13 cellular contexts compared by ENCODE assay signal in the genomic region with DNA sequence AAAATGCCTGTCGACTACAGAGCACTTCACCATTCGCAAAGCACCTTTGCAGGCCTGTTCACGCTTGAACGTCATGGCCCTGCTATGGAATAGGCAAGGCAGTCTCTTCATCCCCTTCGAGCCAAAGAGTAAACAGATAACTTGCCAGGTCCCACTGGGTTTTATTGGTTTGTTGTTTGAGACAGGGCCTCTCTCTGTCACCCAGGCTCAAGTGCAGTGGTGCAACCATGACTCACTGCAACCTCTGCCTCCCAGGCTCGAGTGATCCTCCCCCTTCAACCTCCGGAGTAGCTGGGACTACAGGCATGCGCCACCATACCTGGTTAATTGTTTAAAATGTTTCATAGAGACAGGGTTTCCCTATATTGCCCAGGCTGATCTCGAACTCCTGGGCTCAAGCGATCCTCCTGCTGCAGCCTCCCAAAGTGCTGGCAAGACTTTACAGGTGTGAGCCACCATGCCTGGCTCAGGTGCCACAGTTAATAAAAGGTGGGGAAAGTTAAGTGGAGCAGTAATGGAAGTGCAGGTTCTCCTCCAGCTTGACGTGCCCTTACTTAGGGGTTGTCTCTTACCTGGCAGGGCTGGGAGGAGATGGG. TPM values are rescaled to one million over a fixed set of nuclear protein-coding genes. Genes with fewer than 3 reads are reported as not detected.
A peak's percentile ranks its signal among the peaks of the same experiment; 100 is the strongest.
DNase-seq lines count a peak whose midpoint lies in the region; ATAC-seq and TF ChIP-seq lines count a peak whose summit lies in the region.
"Had no signal": no experiment of that assay in that cellular context is flagged by ENCODE, and none has a peak within 500 bp of the region (broad histone marks: within the 10 kb centered on the region; RNA-seq: fewer than 3 reads in every experiment).

No MANE protein-coding gene starts in this region.

- CTCF ChIA-PET in CD8-positive, alpha-beta memory T cell (lab: Charles Lee) = interaction anchor here (2.3 kb wide), 1 partner anchor 20 kb away, joined by 6 read pairs; the partner anchor contains the start of gene RSAD1

- no peaks in the 10 kb centered on the region for H3K9me3 ChIP-seq in gastrocnemius medialis
- no peaks in the 10 kb centered on the region for H3K9me3 ChIP-seq in CD8-positive, alpha-beta memory T cell (ENCODE audit: low read length)

- peaks cover 0 to 4% of the 10 kb centered on the region in 2 donors for H3K4me1 ChIP-seq in gastrocnemius medialis
- no peaks in the 10 kb centered on the region for H3K4me1 ChIP-seq in CD8-positive, alpha-beta memory T cell (ENCODE audit: insufficient read depth, low read length)

- H3K36me3 Mint-ChIP-seq in CD8-positive, alpha-beta memory T cell = peaks cover 0 to 6% (median 0%) of the 10 kb centered on the region in 3 donors

- H3K36me3 ChIP-seq in gastrocnemius medialis = no peaks in the 10 kb centered on the region
- H3K36me3 ChIP-seq in CD8-positive, alpha-beta memory T cell (ENCODE audit: insufficient read depth, low read length) = no peaks in the 10 kb centered on the region

- no peaks in the 10 kb centered on the region for H3K27me3 ChIP-seq in gastrocnemius medialis
- H3K27me3 ChIP-seq in CD8-positive, alpha-beta memory T cell (ENCODE audit: insufficient read depth, low read length, poor library complexity, severe bottlenecking) = no peaks in the 10 kb centered on the region

- H3K4me1 Mint-ChIP-seq in CD8-positive, alpha-beta memory T cell = no peaks in the 10 kb centered on the region

- in situ Hi-C loops in gastrocnemius medialis (cut with MboI; ENCODE audit: low sequenced_read_pairs in 4 of 4) = no loop called here

- no peak overlapping the region for H3K4me3 ChIP-seq in epithelial cell of proximal tubule (ENCODE audit: low read depth, low read length)
- H3K4me3 ChIP-seq in gastrocnemius medialis = no peak overlapping the region
- H3K4me3 ChIP-seq in CD8-positive, alpha-beta memory T cell (ENCODE audit: low read length) = no peak overlapping the region

- POLR2A ChIA-PET in CD8-positive, alpha-beta memory T cell (lab: Charles Lee) = no interaction called here

- no peaks in the 10 kb centered on the region for H3K9me3 Mint-ChIP-seq in CD8-positive, alpha-beta memory T cell

- no peaks in the 10 kb centered on the region for H3K27me3 Mint-ChIP-seq in CD8-positive, alpha-beta memory T cell

- H3K27ac ChIP-seq in gastrocnemius medialis = peak overlapping the region in 3 of 4 donors; percentile 1 to 33 (median 2)
- no peak overlapping the region for H3K27ac ChIP-seq in CD8-positive, alpha-beta memory T cell (ENCODE audit: low read depth, low read length)

- TF ChIP-seq POLR2A in gastrocnemius medialis (IDR thresholded peaks at IDR 0.05) = no peak

- TF ChIP-seq CTCF in epithelial cell of proximal tubule (conservative IDR thresholded peaks at IDR 0.05; ENCODE audit: low read depth, low read length) = no peak
- TF ChIP-seq CTCF in gastrocnemius medialis (IDR thresholded peaks at IDR 0.05 in 4 of 5, conservative IDR thresholded peaks at IDR 0.05 in 1 of 5) = no peak

- ATAC-seq in gastrocnemius medialis = peak in 1 of 2 donors; percentile 52
- no peak for ATAC-seq in HG03025 (IDR thresholded peaks at IDR 0.05; ENCODE audit: low FRiP score, unreplicated experiment)
- ATAC-seq in HG03571 (IDR thresholded peaks at IDR 0.05; ENCODE audit: unreplicated experiment) = no peak
- ATAC-seq: stimulated activated naive CD8-positive, alpha-beta T cell treated with anti-CD3 and anti-CD28 coated beads, Interleukin-15, Interleukin-2, amounts not matched to agents 100 U/mL and 50 U/mL, for 24 hours had no signal

- no peak overlapping the region for H3K27ac Mint-ChIP-seq in CD8-positive, alpha-beta memory T cell

- DNase-seq in EL (peak; percentile 55), NCI-H2029 treated with DMSO at 0.1 percent for 48 hours (lab: John Stamatoyannopoulos, UW) (peak; percentile 71), epithelial cell of proximal tubule (ENCODE audit: low read depth) (peak; percentile 16), gastrocnemius medialis (no peak)
- DNase-seq in CD8-positive, alpha-beta memory T cell = no peak
- DNase-seq: activated CD4-positive, alpha-beta T cell treated with anti-CD3 and anti-CD28 coated beads, Interleukin-2, amount 50 U/mL, for 48 hours; cerebellar nuclear complex; kidney glomerular epithelial cell; stimulated activated naive CD8-positive, alpha-beta T cell treated with anti-CD3 and anti-CD28 coated beads, Interleukin-15, Interleukin-2, amounts not matched to agents 100 U/mL and 50 U/mL, for 24 hours; T-helper 1 cell had no signal

- H3K4me3 Mint-ChIP-seq in CD8-positive, alpha-beta memory T cell = no peak overlapping the region

- intact Hi-C loops in gastrocnemius medialis (cut with DNase I; ENCODE audit: low total_unique reads) = no loop called here

RNA-seq across cellular contexts. Expression of gene CHAD, which starts 9.5 kb away (rescaled TPM):
- not detected in 2 replicates for total RNA-seq in epithelial cell of proximal tubule
- 1 to 10 TPM in 2 of 4 donors, not detected in 2; 1.8 to 8.8 TPM for total RNA-seq in gastrocnemius medialis
- not detected for total RNA-seq in CD8-positive, alpha-beta memory T cell
- not detected for polyA plus RNA-seq in CD8-positive, alpha-beta memory T cell
- total RNA-seq: osteocyte had no signal

RNA-seq across cellular contexts. Expression of gene RSAD1, which starts 19.5 kb away (rescaled TPM):
- 17.1 and 18.4 TPM in 2 replicates for total RNA-seq in epithelial cell of proximal tubule
- 10 to 100 TPM; 27.1 to 67.4 (median 52.7) TPM for total RNA-seq in gastrocnemius medialis
- total RNA-seq in CD8-positive, alpha-beta memory T cell = 10 to 100 TPM; 45.7 to 46.8 TPM
- 66.4 TPM for polyA plus RNA-seq in CD8-positive, alpha-beta memory T cell

RNA-seq across cellular contexts. Expression of gene ACSF2, which starts 33.2 kb away (rescaled TPM):
- total RNA-seq in epithelial cell of proximal tubule (9.8 and 32.6 TPM in 2 replicates), gastrocnemius medialis (10 to 100 TPM in 3 of 4 donors, 1 to 10 TPM in 1; 8.7 to 61.4 (median 34.2) TPM)
- total RNA-seq in CD8-positive, alpha-beta memory T cell = 10 to 100 TPM; 12.4 to 14.8 TPM
- 3.1 TPM for polyA plus RNA-seq in CD8-positive, alpha-beta memory T cell

RNA-seq across cellular contexts. Expression of gene MYCBPAP, which starts 49.1 kb away (rescaled TPM):
- total RNA-seq in epithelial cell of proximal tubule (0.58 TPM in 1 of 2 replicates, not detected in the other), gastrocnemius medialis (not detected)
- total RNA-seq in CD8-positive, alpha-beta memory T cell = under 1 TPM; 0.83 to 0.86 TPM
- polyA plus RNA-seq in CD8-positive, alpha-beta memory T cell = not detected

Comparison
In these comparisons a context has a peak if more than half of its experiments do, and no peak if none do; other contexts are left out.
1. DNase-seq: peak in EL (single experiment), NCI-H2029 treated with DMSO at 0.1 percent for 48 hours (single experiment) and epithelial cell of proximal tubule (single experiment); none in gastrocnemius medialis (0 of 2) and CD8-positive, alpha-beta memory T cell (0 of 5).